ENCODE assay signal across 28 cellular contexts in genomic region chr20:58224974-58225373, GRCh38. TPM values are rescaled to one million over a fixed set of nuclear protein-coding genes. Genes with fewer than 3 reads are reported as not detected.
DNase-seq lines count a peak whose midpoint lies in the region; ATAC-seq, FAIRE-seq and TF ChIP-seq lines count a peak whose summit lies in the region.
"Had no signal": no experiment of that assay in that cellular context is flagged by ENCODE, and none has a peak within 500 bp of the region (broad histone marks: within the 10 kb centered on the region; RNA-seq: fewer than 3 reads in every experiment).

No MANE protein-coding gene starts in this region.

- 0 out of 2 replicates have a peak, but pooled peaks cover 4% of the 10 kb centered on the region for H4K20me1 ChIP-seq in K562 (replicated peaks; ENCODE audit: control insufficient read depth, insufficient read depth, low read length)
- no peaks in the 10 kb centered on the region for H4K20me1 ChIP-seq in neural progenitor cell (ENCODE audit: low read depth)

- H3K9me3 Mint-ChIP-seq in neural progenitor cell = peaks cover 17% of the 10 kb centered on the region
- H3K9me3 Mint-ChIP-seq: CD8-positive, alpha-beta T cell had no signal

- H3F3A ChIP-seq in neural progenitor cell (ENCODE audit: low read depth) = peaks cover 6% of the 10 kb centered on the region

- no peaks in the 10 kb centered on the region for H3K79me2 ChIP-seq in K562 (ENCODE audit: control insufficient read depth, insufficient read depth, low read length)
- H3K79me2 ChIP-seq in neural progenitor cell (ENCODE audit: low read depth) = no peaks in the 10 kb centered on the region

- H3K27ac Mint-ChIP-seq in neural progenitor cell (no peak overlapping the region), T-helper 17 cell (no peak overlapping the region)
- H3K27ac Mint-ChIP-seq: CD8-positive, alpha-beta T cell had no signal

- H3K27me3 ChIP-seq in right atrium auricular region (peaks cover 0 to 18% of the 10 kb centered on the region in 2 donors), K562 (ENCODE audit: control insufficient read depth in 2 of 2, insufficient read depth in 2 of 2, low read length in 2 of 2) (peaks cover 72 to 82% of the 10 kb centered on the region in 2 experiments), neural progenitor cell (peaks cover 55% of the 10 kb centered on the region)

- no peak overlapping the region for H3K4me3 ChIP-seq in right atrium auricular region
- H3K4me3 ChIP-seq in HEK293 (ENCODE audit: low read depth, low read length) = no peak overlapping the region
- H3K4me3 ChIP-seq in K562 = no peak overlapping the region
- no peak overlapping the region for H3K4me3 ChIP-seq in neural progenitor cell
- H3K4me3 ChIP-seq: A549; BLaER1 treated with 17β-estradiol and CSF1 and Interleukin-3, amounts not matched to agents 10 nM and 100 nM had no signal

- no peak for TF ChIP-seq RAD21 in K562 (CRISPR knock-in tag; conservative IDR thresholded peaks at IDR 0.05 in 1 of 2, IDR thresholded peaks at IDR 0.05 in 1 of 2)

- no peaks in the 10 kb centered on the region for H3K9me1 ChIP-seq in K562 (ENCODE audit: control insufficient read depth, insufficient read depth, low read length)

- peaks cover 15% of the 10 kb centered on the region for H3K4me1 Mint-ChIP-seq in neural progenitor cell
- H3K4me1 Mint-ChIP-seq in T-helper 17 cell = peaks cover 9% of the 10 kb centered on the region

- H3K4me3 Mint-ChIP-seq in neural progenitor cell (no peak overlapping the region), T-helper 17 cell (no peak overlapping the region)
- H3K4me3 Mint-ChIP-seq: CD8-positive, alpha-beta T cell had no signal

- no peak for FAIRE-seq in K562 (lab: Jason Lieb, UNC)
- FAIRE-seq: A549, GM12891, HepG2 had no signal

- H2AFZ ChIP-seq in K562 (ENCODE audit: low read depth, low read length) (no peak overlapping the region), neural progenitor cell (replicated peaks) (no peak overlapping the region)

- H3K36me3 Mint-ChIP-seq in neural progenitor cell (no peaks in the 10 kb centered on the region), T-helper 17 cell (ENCODE audit: low read depth) (peaks cover 17% of the 10 kb centered on the region)
- H3K36me3 Mint-ChIP-seq: CD8-positive, alpha-beta T cell had no signal

- 0% methylated on average over 5 of the region's 5 CpGs for WGBS in K562 (ENCODE audit: insufficient coverage, low coverage, missing lambda C conversion rate)

- no peak overlapping the region for H3K9ac ChIP-seq in K562 (ENCODE audit: insufficient read depth in 1 of 2, low read depth in 2 of 2, low read length in 2 of 2)
- H3K9ac ChIP-seq in neural progenitor cell = no peak overlapping the region
- H3K9ac ChIP-seq: BLaER1 treated with 17β-estradiol and CSF1 and Interleukin-3, amounts not matched to agents 10 nM and 100 nM; KMS-11 had no signal

- intact Hi-C loops in Right ventricle myocardium superior (cut with DNase I) (no loop called here), K562 (cut with micrococcal nuclease) (no loop called here), posterior cingulate gyrus (cut with DNase I) (no loop called here)

- in situ Hi-C loops in K562 (cut with MboI) = loop anchor here (25.0 kb wide), 4 partner anchors 412 to 838 kb away; partner anchors contain the start of genes RBM38 and ZBP1

- no peaks in the 10 kb centered on the region for H3K9me3 ChIP-seq in right atrium auricular region
- H3K9me3 ChIP-seq in HEK293 (ENCODE audit: control insufficient read depth, insufficient read depth, low read depth, low read length) = no peaks in the 10 kb centered on the region
- no peaks in the 10 kb centered on the region for H3K9me3 ChIP-seq in K562 (replicated peaks; ENCODE audit: control insufficient read depth, insufficient read depth, low read depth, low read length)
- H3K9me3 ChIP-seq in neural progenitor cell (ENCODE audit: low read depth) = no peaks in the 10 kb centered on the region
- H3K9me3 ChIP-seq in T-helper 17 cell (ENCODE audit: control insufficient read depth, low read length, poor library complexity, severe bottlenecking) = no peaks in the 10 kb centered on the region

- BruUV-seq in K562 (replicated peaks; lab: Mats Ljungman, UMichigan) = no TSS peak

- H3K27me3 Mint-ChIP-seq in neural progenitor cell (ENCODE audit: insufficient read depth, low read depth) = peaks cover 42% of the 10 kb centered on the region
- H3K27me3 Mint-ChIP-seq in T-helper 17 cell = peaks cover 95% of the 10 kb centered on the region

- TF ChIP-seq EP300 in K562 (IDR thresholded peaks at IDR 0.05; ENCODE audit: low read length) = no peak

- H3K36me3 ChIP-seq in right atrium auricular region (no peaks in the 10 kb centered on the region), HEK293 (ENCODE audit: control insufficient read depth in 2 of 2, insufficient read depth in 1 of 2, low read length in 2 of 2) (no peaks in the 10 kb centered on the region), K562 (ENCODE audit: control insufficient read depth, insufficient read depth, low read length) (no peaks in the 10 kb centered on the region), neural progenitor cell (no peaks in the 10 kb centered on the region)
- H3K36me3 ChIP-seq: BLaER1 treated with 17β-estradiol and CSF1 and Interleukin-3, amounts not matched to agents 10 nM and 100 nM had no signal

- CTCF ChIA-PET in HEK293 (lab: Yijun Ruan, JAX) (interaction anchor here (0.8 to 2.5 kb wide), 3 partner anchors 9 to 15 kb away, joined by 3 to 10 read pairs (median 3); no protein-coding TSS in a partner anchor), K562 (lab: Yijun Ruan, JAX; ENCODE audit: low intra/inter-chr PET ratio) (no interaction called here)

- POLR2A ChIA-PET in HEK293 (lab: Yijun Ruan, JAX) (no interaction called here), K562 (lab: Yijun Ruan, JAX) (interaction anchor here (0.6 to 0.8 kb wide), 3 partner anchors 233 to 681 kb away, joined by 3 read pairs; no protein-coding TSS in a partner anchor)

- peaks cover 0 to 19% of the 10 kb centered on the region in 2 donors for H3K4me1 ChIP-seq in right atrium auricular region
- no peaks in the 10 kb centered on the region for H3K4me1 ChIP-seq in HEK293 (ENCODE audit: control insufficient read depth, insufficient read depth, low read length)
- peaks cover 0 to 8% of the 10 kb centered on the region in 2 experiments; a peak in 2 of 5 replicates for H3K4me1 ChIP-seq in K562 (replicated peaks in 1 of 2; ENCODE audit: control insufficient read depth in 2 of 2, insufficient read depth in 2 of 2, low read length in 2 of 2)
- peaks cover 3% of the 10 kb centered on the region for H3K4me1 ChIP-seq in neural progenitor cell
- H3K4me1 ChIP-seq: A549 had no signal

- ATAC-seq in Right ventricle myocardium superior (ENCODE audit: poor library complexity) = peak; percentile 37
- 0 out of 3 replicates have a peak, but pooled peaks have one; percentile 42 for ATAC-seq in K562
- no peak for ATAC-seq in T-helper 17 cell
- ATAC-seq: CD8-positive, alpha-beta T cell; HCT116; HepG2 had no signal

- DNase-seq in Right ventricle myocardium superior (no peak), right atrium auricular region (ENCODE audit: low spot score) (no peak), K562 (ENCODE audit: extremely low read depth in 1 of 4, low spot score in 3 of 4) (no peak), neural progenitor cell (ENCODE audit: low spot score) (peak; percentile 11), T-helper 17 cell (no peak), posterior cingulate gyrus (no peak)
- DNase-seq in stimulated activated naive CD4-positive, alpha-beta T cell (lab: John Stamatoyannopoulos, UW) = no peak
- DNase-seq: Calu3; CD8-positive, alpha-beta T cell; DMS53; EL; GOT3; NCI-H1436; NCI-H1930; NCI-H2171 treated with DMSO at 0.1 percent for 48 hours; NCI-H446; NCI-H526 treated with DMSO at 0.1 percent for 48 hours; OCI-M1; SIG-M5 had no signal

- H3K27ac ChIP-seq in right atrium auricular region = no peak overlapping the region
- no peak overlapping the region for H3K27ac ChIP-seq in HEK293 (ENCODE audit: extremely low read depth, low read depth, low read length)
- H3K27ac ChIP-seq in K562 (ENCODE audit: extremely low read depth, low read depth, low read length) = no peak overlapping the region
- no peak overlapping the region for H3K27ac ChIP-seq in neural progenitor cell
- H3K27ac ChIP-seq: A549; BLaER1 treated with 17β-estradiol and CSF1 and Interleukin-3, amounts not matched to agents 10 nM and 100 nM; KMS-11 had no signal

- TF ChIP-seq CTCF in right atrium auricular region (IDR thresholded peaks at IDR 0.05) = no peak
- TF ChIP-seq CTCF in HEK293 (tag by site-specific recombination; IDR thresholded peaks at IDR 0.05) = no peak
- TF ChIP-seq CTCF in K562 (IDR thresholded peaks at IDR 0.05 in 2 of 3, conservative IDR thresholded peaks at IDR 0.05 in 1 of 3; ENCODE audit: insufficient read depth in 2 of 3, low read depth in 1 of 3, low read length in 3 of 3) = no peak
- no peak for TF ChIP-seq CTCF in neural progenitor cell (IDR thresholded peaks at IDR 0.05)

- H3K4me2 ChIP-seq in K562 (ENCODE audit: insufficient read depth, low read length) = no peak overlapping the region
- H3K4me2 ChIP-seq in neural progenitor cell = no peak overlapping the region
- H3K4me2 ChIP-seq: A549; BLaER1 treated with 17β-estradiol and CSF1 and Interleukin-3, amounts not matched to agents 10 nM and 100 nM; KMS-11 had no signal

- TF ChIP-seq POLR2A in K562 (conservative IDR thresholded peaks at IDR 0.05) = no peak

TF ChIP-seq in HEK293, 187 proteins besides CTCF, POLR2A, EP300 and RAD21 (continues in another document):
- 0 out of 2 replicates have a peak, but pooled peaks have one; percentile 13 for TF ChIP-seq ZNF629 (tag by site-specific recombination; IDR thresholded peaks at IDR 0.05)

TF ChIP-seq in K562, 482 proteins besides CTCF, POLR2A, EP300 and RAD21 (continues in another document):
- TF ChIP-seq POLR2H (tag; IDR thresholded peaks at IDR 0.05; ENCODE audit: low read depth) = no peak

RNA-seq across cellular contexts. Expression of gene ANKRD60, which starts 3.5 kb away (rescaled TPM):
- not detected for total RNA-seq in Right ventricle myocardium superior
- not detected for total RNA-seq in right atrium auricular region
- not detected in 2 replicates for total RNA-seq in K562 (2011; cell fraction: chromatin; rRNA removed; ENCODE audit: low replicate concordance)
- total RNA-seq in K562 (2011; cell fraction: nucleolus; rRNA removed) = not detected in 2 replicates
- total RNA-seq in K562 (2011; cell fraction: nucleoplasm; rRNA removed) = not detected in 2 replicates
- total RNA-seq in K562 (2014; rRNA removed) = not detected in 2 replicates
- not detected in 2 replicates for total RNA-seq in K562 (2014; rRNA removed; fragmentation: Illumina TruSeq; extraction: Trizol)
- not detected in 2 replicates for total RNA-seq in K562 (2015; rRNA removed; fragmentation: Illumina TruSeq; extraction: Trizol)
- not detected in 2 replicates for total RNA-seq in K562 (2021)
- polyA plus RNA-seq in K562 (2011; rRNA removed) = not detected in 2 replicates
- not detected in 2 replicates for polyA plus RNA-seq in K562 (2011; cell fraction: cytosol; rRNA removed)
- polyA plus RNA-seq in K562 (2011; cell fraction: nucleus; rRNA removed) = not detected in 2 replicates
- not detected in 2 replicates for polyA plus RNA-seq in K562 (2012)
- polyA plus RNA-seq in K562 (2014; fragmentation: Illumina TruSeq; extraction: Trizol) = not detected in 2 replicates
- not detected for polyA plus RNA-seq in K562 (2014; fragmentation: Nextera tagmentation; extraction: Ambion mirVana)
- not detected in 2 replicates for polyA plus RNA-seq in K562 (2014; rRNA removed)
- not detected in 2 replicates for polyA minus RNA-seq in K562 (2011; rRNA and poly(A)+ RNA removed)
- not detected in 2 replicates for polyA minus RNA-seq in K562 (2011; cell fraction: cytosol; rRNA and poly(A)+ RNA removed)
- not detected in 2 replicates for polyA minus RNA-seq in K562 (2011; cell fraction: nucleus; rRNA and poly(A)+ RNA removed)
- total RNA-seq in neural progenitor cell (ENCODE audit: low replicate concordance) = not detected in 2 replicates
- total RNA-seq in T-helper 17 cell = not detected
- total RNA-seq: Calu3; CD8-positive, alpha-beta T cell; HepG2; M059J; RPMI7951 had no signal
- polyA plus RNA-seq: A549, HepG2 had no signal
